ENCODE assay signal across 1 cellular context in genomic region chr7:4613855-4614548, GRCh38.
TF ChIP-seq lines count a peak whose summit lies in the region.

No MANE protein-coding gene starts in this region.

TF ChIP-seq in GM23338, 12 proteins besides CTCF, POLR2A, EP300 and RAD21 (continued from another document):
- TF ChIP-seq ZNF462 (CRISPR knock-in tag; IDR thresholded peaks at IDR 0.05) (no peak), NANOG (IDR thresholded peaks at IDR 0.05; ENCODE audit: borderline replicate concordance) (no peak), JUNB (IDR thresholded peaks at IDR 0.05; ENCODE audit: unreplicated experiment) (no peak), POLR2AphosphoS5 (IDR thresholded peaks at IDR 0.05; ENCODE audit: low read depth) (no peak)
